Comparison of ENCODE assay signal across 21 cellular contexts in genomic region chr2:112024246-112024645, GRCh38. TPM values are rescaled to one million over a fixed set of nuclear protein-coding genes. Genes with fewer than 3 reads are reported as not detected.
DNase-seq lines count a peak whose midpoint lies in the region; TF ChIP-seq lines count a peak whose summit lies in the region.
"Had no signal": no experiment of that assay in that cellular context is flagged by ENCODE, and none has a peak within 500 bp of the region (broad histone marks: within the 10 kb centered on the region; RNA-seq: fewer than 3 reads in every experiment).

No MANE protein-coding gene starts in this region.

- peak overlapping the region; percentile 51 for H2AFZ ChIP-seq in KMS-11 (ENCODE audit: low read depth)

- peak; percentile 30 for DNase-seq in retinal pigment epithelial cell (ENCODE audit: low read depth)
- no peak for DNase-seq in T1000 (lab: John Stamatoyannopoulos, UW)
- DNase-seq in NCI-H748 (lab: John Stamatoyannopoulos, UW; ENCODE audit: unreplicated experiment) = no peak
- DNase-seq in CD1c-positive myeloid dendritic cell (ENCODE audit: extremely low spot score) = no peak
- DNase-seq in endothelial cell (ENCODE audit: low spot score) = no peak
- DNase-seq: BE2C; CD4-positive, alpha-beta T cell; COR-L47; DMS 273 treated with DMSO at 0.1 percent for 48 hours; GOT3; IMR-90; Karpas-422; NCI-H1694; NCI-H2081; NCI-H2171; NCI-H524 treated with DMSO at 0.1 percent for 48 hours; Right ventricle myocardium superior had no signal

- H3K9me3 Mint-ChIP-seq in endothelial cell (ENCODE audit: unreplicated experiment) = no peaks in the 10 kb centered on the region
- H3K9me3 Mint-ChIP-seq: CD4-positive, alpha-beta T cell had no signal

- H3K27me3 Mint-ChIP-seq in endothelial cell (ENCODE audit: unreplicated experiment) = peaks cover 4% of the 10 kb centered on the region

- H3K4me3 Mint-ChIP-seq in endothelial cell (ENCODE audit: unreplicated experiment) = no peak overlapping the region
- H3K4me3 Mint-ChIP-seq: CD4-positive, alpha-beta T cell had no signal

- H3K27ac ChIP-seq in KMS-11 (peak overlapping the region; percentile 88), VCaP (peak overlapping the region; percentile 48), layer of hippocampus (ENCODE audit: low read depth, low read length) (peak overlapping the region; percentile 15)
- H3K27ac ChIP-seq: A549 had no signal

- H3K4me1 Mint-ChIP-seq in endothelial cell (ENCODE audit: unreplicated experiment) = peaks cover 27% of the 10 kb centered on the region

- H3K4me1 ChIP-seq in KMS-11 (ENCODE audit: low read depth, poor library complexity, severe bottlenecking) = peaks cover 41% of the 10 kb centered on the region
- H3K4me1 ChIP-seq: A549 had no signal

- H3K4me3 ChIP-seq in KMS-11 (IDR thresholded peaks at IDR 0.05; ENCODE audit: insufficient read depth, low read depth, low read length) = no peak overlapping the region
- no peak overlapping the region for H3K4me3 ChIP-seq in retinal pigment epithelial cell (ENCODE audit: low read length)
- H3K4me3 ChIP-seq: A549 had no signal

- no peaks in the 10 kb centered on the region for H3K79me2 ChIP-seq in KMS-11 (ENCODE audit: insufficient read depth, low read depth)

- H4K20me1 ChIP-seq in KMS-11 (ENCODE audit: insufficient read depth) = no peaks in the 10 kb centered on the region

- peak overlapping the region; percentile 56 for H3K4me2 ChIP-seq in KMS-11
- H3K4me2 ChIP-seq: A549 had no signal

- TF ChIP-seq CTCF in KMS-11 (conservative IDR thresholded peaks at IDR 0.05; ENCODE audit: low read depth, low read length) (no peak), VCaP (conservative IDR thresholded peaks at IDR 0.05) (no peak), retinal pigment epithelial cell (conservative IDR thresholded peaks at IDR 0.05; ENCODE audit: low read depth, low read length) (no peak), endothelial cell (IDR thresholded peaks at IDR 0.05; ENCODE audit: unreplicated experiment) (no peak)

- H3K9ac ChIP-seq in KMS-11 = peak overlapping the region; percentile 61

- H3K27me3 ChIP-seq in KMS-11 (ENCODE audit: insufficient read depth, low read depth) (no peaks in the 10 kb centered on the region), layer of hippocampus (ENCODE audit: control insufficient read depth, insufficient read depth, low read length) (no peaks in the 10 kb centered on the region)
- H3K27me3 ChIP-seq: BE2C had no signal

- peaks cover 3% of the 10 kb centered on the region for H3K36me3 Mint-ChIP-seq in endothelial cell (ENCODE audit: low read depth, unreplicated experiment)

- H3K27ac Mint-ChIP-seq in endothelial cell (ENCODE audit: unreplicated experiment) = no peak overlapping the region
- H3K27ac Mint-ChIP-seq: CD4-positive, alpha-beta T cell had no signal

- H3K36me3 ChIP-seq in KMS-11 (ENCODE audit: insufficient read depth) = no peaks in the 10 kb centered on the region
- H3K36me3 ChIP-seq: BE2C had no signal

RNA-seq across cellular contexts. Expression of gene TMEM87B, which starts 30.8 kb away (rescaled TPM):
- total RNA-seq in endothelial cell (ENCODE audit: unreplicated experiment) = 22.6 TPM

Comparison
In these comparisons a context has a peak if more than half of its experiments do, and no peak if none do; other contexts are left out.
1. H3K27ac ChIP-seq: peak in every context shown above with its lines; median percentile 88 in KMS-11; 48 in VCaP; 15 in layer of hippocampus.